ENCODE assay signal across 14 cellular contexts in genomic region chr2:181309576-181309975, GRCh38.
A peak's percentile ranks its signal among the peaks of the same experiment; 100 is the strongest.
DNase-seq lines count a peak whose midpoint lies in the region; ATAC-seq and TF ChIP-seq lines count a peak whose summit lies in the region.
"Had no signal": no experiment of that assay in that cellular context is flagged by ENCODE, and none has a peak within 500 bp of the region (broad histone marks: within the 10 kb centered on the region; RNA-seq: fewer than 3 reads in every experiment).

No MANE protein-coding gene starts in this region.

- H3K4me1 Mint-ChIP-seq in activated T-cell treated with anti-CD3 and anti-CD28 coated beads, Interleukin-2, amount 50 U/mL, for 72 hours (ENCODE audit: low read depth) = peaks cover 85% of the 10 kb centered on the region

- in situ Hi-C loops in transverse colon (cut with MboI; ENCODE audit: low pct_ligation_motif_present in 1 of 4, low pct_unique_long_range_greater_than_20kb in 1 of 4, low sequenced_read_pairs in 3 of 4) = loop anchor here in 1 of 4 donors (10.0 kb wide), 1 partner anchor 155 kb away; no protein-coding TSS in a partner anchor
- in situ Hi-C loops in brain microvascular endothelial cell (cut with HindIII; ENCODE audit: low pct_ligation_motif_present, low sequenced_read_pairs) = no loop called here

- H2AFZ ChIP-seq in OCI-LY3 (ENCODE audit: low read depth, low read length) = peak overlapping the region; percentile 64

- no peaks in the 10 kb centered on the region for H4K20me1 ChIP-seq in OCI-LY3 (ENCODE audit: insufficient read depth, low read length)

- H3K27ac Mint-ChIP-seq in activated T-cell treated with anti-CD3 and anti-CD28 coated beads, Interleukin-2, amount 50 U/mL, for 72 hours = peak overlapping the region; percentile 97

- no peaks in the 10 kb centered on the region for H3K79me2 ChIP-seq in OCI-LY3 (ENCODE audit: low read length)

- WGBS in transverse colon (ENCODE audit: low coverage in 1 of 2), 2 donors = 54 to 62% methylated on average over 4 of the region's 4 CpGs
- WGBS in ovary, 3 donors = 89 to 91% (median 89%) methylated on average over 4 of the region's 4 CpGs

- TF ChIP-seq POLR2A in transverse colon (IDR thresholded peaks at IDR 0.05) (no peak), ovary (IDR thresholded peaks at IDR 0.05) (no peak)

- H3K4me3 ChIP-seq in OCI-LY3 (ENCODE audit: low read length) (peak overlapping the region; percentile 68), duodenal mucosa (ENCODE audit: low read depth in 1 of 2, low read length in 2 of 2) (peak overlapping the region in 1 of 2 donors; percentile 13), transverse colon (no peak overlapping the region), ovary (no peak overlapping the region), brain microvascular endothelial cell (ENCODE audit: low read depth, low read length) (no peak overlapping the region)
- H3K4me3 ChIP-seq: HAP-1, lung had no signal

- H3K9me3 ChIP-seq in OCI-LY3 (ENCODE audit: insufficient read depth, low read length) (no peaks in the 10 kb centered on the region), duodenal mucosa (ENCODE audit: control insufficient read depth in 1 of 2, low read length in 2 of 2) (no peaks in the 10 kb centered on the region), transverse colon (no peaks in the 10 kb centered on the region), ovary (no peaks in the 10 kb centered on the region)
- H3K9me3 ChIP-seq: HAP-1 had no signal

- H3K9ac ChIP-seq in OCI-LY3 (ENCODE audit: low read length) (peak overlapping the region; percentile 10; the same call in 1 of the 2 replicates), duodenal mucosa (ENCODE audit: low read depth in 1 of 2, low read length in 2 of 2) (peak overlapping the region in 1 of 2 donors; percentile 34)

- H3K36me3 Mint-ChIP-seq in activated T-cell treated with anti-CD3 and anti-CD28 coated beads, Interleukin-2, amount 50 U/mL, for 72 hours (ENCODE audit: insufficient read depth in 2 of 2) = no peaks in the 10 kb centered on the region

- H3K4me2 ChIP-seq in OCI-LY3 (ENCODE audit: low read length) = peak overlapping the region; percentile 69

- peak overlapping the region; percentile 66 to 84 for H3K4me3 Mint-ChIP-seq in activated T-cell treated with anti-CD3 and anti-CD28 coated beads, Interleukin-2, amount 50 U/mL, for 72 hours

- H3K9me3 Mint-ChIP-seq in activated T-cell treated with anti-CD3 and anti-CD28 coated beads, Interleukin-2, amount 50 U/mL, for 72 hours = no peaks in the 10 kb centered on the region

- H3K36me3 ChIP-seq in OCI-LY3 (replicated peaks; ENCODE audit: low read depth, low read length) = no peaks in the 10 kb centered on the region
- no peaks in the 10 kb centered on the region for H3K36me3 ChIP-seq in duodenal mucosa (ENCODE audit: control insufficient read depth in 1 of 2, insufficient read depth in 2 of 2, low read length in 2 of 2)
- no peaks in the 10 kb centered on the region for H3K36me3 ChIP-seq in transverse colon
- H3K36me3 ChIP-seq in ovary = no peaks in the 10 kb centered on the region
- H3K36me3 ChIP-seq in brain microvascular endothelial cell (replicated peaks) = no peaks in the 10 kb centered on the region
- H3K36me3 ChIP-seq: HAP-1 had no signal

- TF ChIP-seq CTCF in OCI-LY3 (IDR thresholded peaks at IDR 0.05; ENCODE audit: low read depth, low read length) (no peak), transverse colon (IDR thresholded peaks at IDR 0.05) (no peak), ovary (IDR thresholded peaks at IDR 0.05) (no peak), brain microvascular endothelial cell (IDR thresholded peaks at IDR 0.05; ENCODE audit: low read depth, low read length, missing control alignments) (no peak)

- TF ChIP-seq EP300 in transverse colon (IDR thresholded peaks at IDR 0.05; ENCODE audit: low read depth) = no peak
- no peak for TF ChIP-seq EP300 in ovary (IDR thresholded peaks at IDR 0.05)

- no peak overlapping the region for H3K27ac ChIP-seq in OCI-LY3 (ENCODE audit: low read length)
- H3K27ac ChIP-seq in duodenal mucosa (ENCODE audit: low read depth, low read length) = peak overlapping the region; percentile 34
- H3K27ac ChIP-seq in transverse colon = peak overlapping the region; percentile 49 to 63 (median 58)
- H3K27ac ChIP-seq in ovary = no peak overlapping the region
- no peak overlapping the region for H3K27ac ChIP-seq in brain microvascular endothelial cell

- H3K4me1 ChIP-seq in OCI-LY3 (ENCODE audit: low read length) = peaks cover 68% of the 10 kb centered on the region
- peaks cover 3 to 10% of the 10 kb centered on the region in 2 donors for H3K4me1 ChIP-seq in duodenal mucosa (ENCODE audit: control insufficient read depth in 1 of 2, insufficient read depth in 2 of 2, low read length in 2 of 2)
- H3K4me1 ChIP-seq in transverse colon = peaks cover 0 to 13% (median 2%) of the 10 kb centered on the region in 4 donors
- no peaks in the 10 kb centered on the region for H3K4me1 ChIP-seq in ovary (ENCODE audit: insufficient read depth)

- DNase-seq in activated T-cell treated with anti-CD3 and anti-CD28 coated beads, Interleukin-2, amount 50 U/mL, for 72 hours = no peak
- no peak for DNase-seq in activated T-cell treated with anti-CD3 and anti-CD28 coated beads, Interleukin-2, amount 50 U/mL, for 1 hour
- no peak for DNase-seq in transverse colon
- DNase-seq in ovary = no peak
- DNase-seq in central memory CD4-positive, alpha-beta T cell = no peak
- DNase-seq in brain microvascular endothelial cell = no peak
- DNase-seq: activated gamma-delta T cell treated with Interleukin-2 at 50 U/mL for 16 hours, cortex of kidney, NCI-H1105, right cardiac atrium had no signal

- no peak for ATAC-seq in activated T-cell treated with anti-CD3 and anti-CD28 coated beads, Interleukin-2, amount 50 U/mL, for 72 hours (replicated peaks in 1 of 2)
- ATAC-seq: right cardiac atrium had no signal

- H3K27me3 ChIP-seq in OCI-LY3 (ENCODE audit: low read depth, low read length) = no peaks in the 10 kb centered on the region
- no peaks in the 10 kb centered on the region for H3K27me3 ChIP-seq in duodenal mucosa (ENCODE audit: control insufficient read depth in 1 of 2, insufficient read depth in 2 of 2, low read length in 2 of 2)
- H3K27me3 ChIP-seq in transverse colon = no peaks in the 10 kb centered on the region
- H3K27me3 ChIP-seq in ovary = no peaks in the 10 kb centered on the region
- H3K27me3 ChIP-seq in brain microvascular endothelial cell (replicated peaks) = no peaks in the 10 kb centered on the region

- intact Hi-C loops in transverse colon (cut with DNase I; ENCODE audit: low total_unique reads) = no loop called here
- intact Hi-C loops in ovary (cut with DNase I) = no loop called here

- no peaks in the 10 kb centered on the region for H3K27me3 Mint-ChIP-seq in activated T-cell treated with anti-CD3 and anti-CD28 coated beads, Interleukin-2, amount 50 U/mL, for 72 hours (ENCODE audit: low read depth)

Comparison
In these comparisons a context has a peak if more than half of its experiments do, and no peak if none do; other contexts are left out.
1. H3K27ac ChIP-seq: peak in duodenal mucosa (single experiment) and transverse colon (4 of 4); none in OCI-LY3 (single experiment), ovary (0 of 2) and brain microvascular endothelial cell (single experiment).